In the genomic region with DNA sequence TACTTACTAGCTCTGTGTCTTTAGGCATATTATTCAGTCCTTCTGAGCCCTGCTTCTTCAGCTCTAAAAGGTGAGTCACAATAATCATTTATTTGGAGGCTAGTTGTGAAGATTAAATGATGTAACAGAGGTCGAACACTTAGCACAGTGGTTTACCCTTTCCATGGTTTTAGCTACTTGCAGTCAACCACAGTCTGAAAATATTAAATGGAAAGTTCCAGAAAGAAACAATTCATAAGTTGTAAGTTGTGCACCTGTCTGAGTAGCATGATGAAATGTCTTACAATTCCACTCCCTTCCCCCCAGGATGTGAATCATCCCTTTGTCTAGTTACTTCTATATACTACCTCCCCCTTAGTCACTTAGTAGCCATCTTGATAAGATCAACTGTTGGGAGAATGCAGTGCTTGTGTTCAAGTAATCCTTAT, we compare ENCODE assay signal across 11 cellular contexts.
DNase-seq lines count a peak whose midpoint lies in the region; ATAC-seq and TF ChIP-seq lines count a peak whose summit lies in the region.
"Had no signal": no experiment of that assay in that cellular context is flagged by ENCODE, and none has a peak within 500 bp of the region (broad histone marks: within the 10 kb centered on the region; RNA-seq: fewer than 3 reads in every experiment).

No MANE protein-coding gene starts in this region.

- no peak for TF ChIP-seq CTCF in DND-41 (IDR thresholded peaks at IDR 0.05; ENCODE audit: borderline replicate concordance, extremely low read depth, low read length, poor library complexity, severe bottlenecking)

- no peak overlapping the region for H3K27ac Mint-ChIP-seq in activated naive CD8-positive, alpha-beta T cell treated with anti-CD3 and anti-CD28 coated beads, Interleukin-2, amount 10 ng/mL, durations not matched to agents 7 days and 5 days
- H3K27ac Mint-ChIP-seq in activated CD4-positive, alpha-beta memory T cell treated with anti-CD3 and anti-CD28 coated beads, Interleukin-2, amount 10 ng/mL, durations not matched to agents 7 days and 5 days, result no peak overlapping the region

- POLR2A ChIA-PET in activated naive CD8-positive, alpha-beta T cell treated with anti-CD3 and anti-CD28 coated beads, Interleukin-2, amount 10 ng/mL, durations not matched to agents 7 days and 5 days (lab: Charles Lee), result no interaction called here
- POLR2A ChIA-PET in activated CD4-positive, alpha-beta memory T cell treated with anti-CD3 and anti-CD28 coated beads, Interleukin-2, amount 10 ng/mL, durations not matched to agents 7 days and 5 days (lab: Charles Lee), result no interaction called here

- H3K9ac ChIP-seq in DND-41 (ENCODE audit: low read depth, low read length), result peak overlapping the region; percentile 21; the same call in 1 of the 2 replicates

- intact Hi-C loops in left colon (cut with DNase I, micrococcal nuclease), result no loop called here

- peak; percentile 78 for ATAC-seq in DND-41 (ENCODE audit: insufficient read depth, low read depth)
- peak; percentile 68 for ATAC-seq in activated naive CD8-positive, alpha-beta T cell treated with anti-CD3 and anti-CD28 coated beads, Interleukin-2, amount 10 ng/mL, durations not matched to agents 7 days and 5 days (ENCODE audit: low read depth)
- no peak for ATAC-seq in HG03135 (IDR thresholded peaks at IDR 0.05; ENCODE audit: unreplicated experiment)
- no peak for ATAC-seq in left colon

- H3K27me3 Mint-ChIP-seq in activated naive CD8-positive, alpha-beta T cell treated with anti-CD3 and anti-CD28 coated beads, Interleukin-2, amount 10 ng/mL, durations not matched to agents 7 days and 5 days, result no peaks in the 10 kb centered on the region
- no peaks in the 10 kb centered on the region for H3K27me3 Mint-ChIP-seq in activated CD4-positive, alpha-beta memory T cell treated with anti-CD3 and anti-CD28 coated beads, Interleukin-2, amount 10 ng/mL, durations not matched to agents 7 days and 5 days

- H3K27me3 ChIP-seq in DND-41 (ENCODE audit: insufficient read depth, low read length, poor library complexity), result no peaks in the 10 kb centered on the region

- no peak overlapping the region for H3K4me3 Mint-ChIP-seq in activated naive CD8-positive, alpha-beta T cell treated with anti-CD3 and anti-CD28 coated beads, Interleukin-2, amount 10 ng/mL, durations not matched to agents 7 days and 5 days
- H3K4me3 Mint-ChIP-seq in activated CD4-positive, alpha-beta memory T cell treated with anti-CD3 and anti-CD28 coated beads, Interleukin-2, amount 10 ng/mL, durations not matched to agents 7 days and 5 days, result no peak overlapping the region

- TF ChIP-seq POLR2A in erythroblast (IDR thresholded peaks at IDR 0.05; ENCODE audit: low read length), result no peak

- no peaks in the 10 kb centered on the region for H4K20me1 ChIP-seq in DND-41 (ENCODE audit: insufficient read depth, low read length)

- H3K27ac ChIP-seq in DND-41 (ENCODE audit: low read length), result peak overlapping the region; percentile 78

- peaks cover 1% of the 10 kb centered on the region for H3K4me1 Mint-ChIP-seq in activated naive CD8-positive, alpha-beta T cell treated with anti-CD3 and anti-CD28 coated beads, Interleukin-2, amount 10 ng/mL, durations not matched to agents 7 days and 5 days
- H3K4me1 Mint-ChIP-seq in activated CD4-positive, alpha-beta memory T cell treated with anti-CD3 and anti-CD28 coated beads, Interleukin-2, amount 10 ng/mL, durations not matched to agents 7 days and 5 days, result peaks cover 17% of the 10 kb centered on the region

- DNase-seq in DND-41 (peak; percentile 58), LHCN-M2 (ENCODE audit: low read depth) (peak; percentile 99), kidney glomerular epithelial cell (lab: John Stamatoyannopoulos, UW) (peak; percentile 61), erythroblast (lab: John Stamatoyannopoulos, UW) (no peak), left colon (no peak)
- DNase-seq in activated naive CD8-positive, alpha-beta T cell treated with anti-CD3 and anti-CD28 coated beads, Interleukin-2, amount 10 ng/mL, durations not matched to agents 7 days and 5 days, result no peak
- no peak for DNase-seq in activated CD4-positive, alpha-beta memory T cell treated with anti-CD3 and anti-CD28 coated beads, Interleukin-2, amount 10 ng/mL, durations not matched to agents 7 days and 5 days
- DNase-seq: DMS153, Karpas-422, NCI-H526 had no signal

- no peaks in the 10 kb centered on the region for H3K9me3 Mint-ChIP-seq in activated naive CD8-positive, alpha-beta T cell treated with anti-CD3 and anti-CD28 coated beads, Interleukin-2, amount 10 ng/mL, durations not matched to agents 7 days and 5 days
- H3K9me3 Mint-ChIP-seq in activated CD4-positive, alpha-beta memory T cell treated with anti-CD3 and anti-CD28 coated beads, Interleukin-2, amount 10 ng/mL, durations not matched to agents 7 days and 5 days, result no peaks in the 10 kb centered on the region

- no peaks in the 10 kb centered on the region for H3K9me3 ChIP-seq in DND-41 (ENCODE audit: insufficient read depth, low read length, severe bottlenecking)

- H2AFZ ChIP-seq in DND-41 (ENCODE audit: low read depth, low read length), result no peak overlapping the region

- H3K36me3 Mint-ChIP-seq in activated naive CD8-positive, alpha-beta T cell treated with anti-CD3 and anti-CD28 coated beads, Interleukin-2, amount 10 ng/mL, durations not matched to agents 7 days and 5 days, result no peaks in the 10 kb centered on the region
- H3K36me3 Mint-ChIP-seq in activated CD4-positive, alpha-beta memory T cell treated with anti-CD3 and anti-CD28 coated beads, Interleukin-2, amount 10 ng/mL, durations not matched to agents 7 days and 5 days (ENCODE audit: low read depth), result no peaks in the 10 kb centered on the region

- H3K4me1 ChIP-seq in DND-41 (ENCODE audit: insufficient read depth, low read length), result peaks cover 39% of the 10 kb centered on the region

- H3K79me2 ChIP-seq in DND-41 (ENCODE audit: insufficient read depth, low read length), result no peaks in the 10 kb centered on the region

- CTCF ChIA-PET in activated CD4-positive, alpha-beta memory T cell treated with anti-CD3 and anti-CD28 coated beads, Interleukin-2, amount 10 ng/mL, durations not matched to agents 7 days and 5 days (lab: Charles Lee), result no interaction called here

- H3K4me3 ChIP-seq in DND-41 (ENCODE audit: low read depth in 1 of 2, low read length in 2 of 2), result no peak overlapping the region

- H3K36me3 ChIP-seq in DND-41 (ENCODE audit: insufficient read depth, low read length), result no peaks in the 10 kb centered on the region

- H3K4me2 ChIP-seq in DND-41 (ENCODE audit: insufficient read depth, low read length), result no peak overlapping the region

Comparison
In these comparisons a context has a peak if more than half of its experiments do, and no peak if none do; other contexts are left out.
1. ATAC-seq: peak in DND-41 (single experiment) and activated naive CD8-positive, alpha-beta T cell treated with anti-CD3 and anti-CD28 coated beads, Interleukin-2, amount 10 ng/mL, durations not matched to agents 7 days and 5 days (single experiment); none in HG03135 (single experiment) and left colon (single experiment).
2. DNase-seq: peak in DND-41 (single experiment), LHCN-M2 (single experiment) and kidney glomerular epithelial cell (single experiment); none in activated naive CD8-positive, alpha-beta T cell treated with anti-CD3 and anti-CD28 coated beads, Interleukin-2, amount 10 ng/mL, durations not matched to agents 7 days and 5 days (single experiment), erythroblast (0 of 2), left colon (0 of 2) and activated CD4-positive, alpha-beta memory T cell treated with anti-CD3 and anti-CD28 coated beads, Interleukin-2, amount 10 ng/mL, durations not matched to agents 7 days and 5 days (single experiment).